Comparison of ENCODE assay signal across 10 cellular contexts in the genomic region with DNA sequence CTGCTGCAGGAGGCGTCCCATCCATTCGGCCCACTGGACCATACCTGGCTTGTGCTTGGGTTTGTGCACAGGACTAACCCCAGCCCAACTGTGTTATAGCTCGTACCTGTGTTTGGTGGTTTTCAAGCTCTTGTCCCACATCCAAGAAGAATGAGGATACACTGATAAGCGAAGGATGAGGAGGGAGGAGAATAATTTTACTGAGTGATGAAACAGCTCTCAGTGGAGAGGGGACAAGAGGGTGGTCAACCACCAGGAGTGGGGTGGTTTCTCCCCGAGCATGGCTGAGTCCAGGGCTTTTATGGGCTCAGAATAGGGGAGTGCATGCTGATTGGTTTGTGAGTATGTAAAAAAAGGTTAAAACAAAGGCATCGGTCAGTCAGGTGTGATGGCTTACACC. TPM values are rescaled to one million over a fixed set of nuclear protein-coding genes. Genes with fewer than 3 reads are reported as not detected.
"Had no signal": no experiment of that assay in that cellular context is flagged by ENCODE, and none has a peak within 500 bp of the region (broad histone marks: within the 10 kb centered on the region; RNA-seq: fewer than 3 reads in every experiment).

No MANE protein-coding gene starts in this region.

- H3K27ac ChIP-seq: HL-60 had no signal

- H3K4me1 ChIP-seq: HAP-1 had no signal

- H3K27ac Mint-ChIP-seq: GM23338 had no signal

- H3K27me3 Mint-ChIP-seq: IgD-negative memory B cell had no signal

- H3K4me3 ChIP-seq: GM23338, HAP-1 had no signal

- H3K4me2 ChIP-seq: GM23338 had no signal

- ATAC-seq: GM23338, HCT116, HepG2 had no signal

- H3K36me3 Mint-ChIP-seq: IgD-negative memory B cell had no signal

- FAIRE-seq: HepG2 had no signal

- DNase-seq: H7, KG1 had no signal

- H2AFZ ChIP-seq: GM23338 had no signal

- H3K4me3 Mint-ChIP-seq: GM23338 had no signal

- H3K36me3 ChIP-seq: HAP-1 had no signal

RNA-seq across cellular contexts. Expression of gene LDLRAD2, which starts 17.0 kb away (rescaled TPM):
- total RNA-seq: H4, HepG2, HT1080 had no signal
- polyA plus RNA-seq: HepG2 had no signal
